Comparison of ENCODE assay signal across 28 cellular contexts in the genomic region with DNA sequence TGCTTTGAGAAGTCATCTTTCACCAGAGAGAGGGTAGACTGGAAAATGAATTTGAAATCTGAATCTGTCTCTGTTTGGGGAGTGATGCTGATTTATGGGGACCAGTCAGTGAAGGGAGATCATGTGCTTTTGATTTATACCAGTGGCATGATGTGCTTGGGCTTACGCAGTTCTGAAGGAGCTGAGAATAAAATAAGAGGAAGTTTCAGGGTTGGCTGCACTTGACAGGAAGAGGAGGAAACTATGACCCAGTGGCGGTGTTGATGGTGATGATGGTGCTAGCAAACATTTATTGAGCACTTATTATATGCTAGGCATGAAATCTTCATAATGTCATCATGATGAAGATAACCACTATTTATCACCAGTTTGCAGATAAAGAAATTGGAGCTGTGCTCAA.
DNase-seq lines count a peak whose midpoint lies in the region; ATAC-seq, FAIRE-seq and TF ChIP-seq lines count a peak whose summit lies in the region.
"Had no signal": no experiment of that assay in that cellular context is flagged by ENCODE, and none has a peak within 500 bp of the region (broad histone marks: within the 10 kb centered on the region; RNA-seq: fewer than 3 reads in every experiment).

No MANE protein-coding gene starts in this region.

- CTCF ChIA-PET in activated B cell treated with CpG ODN at 0.5 μM for 24 hours (lab: Charles Lee): no interaction called here
- CTCF ChIA-PET in OCI-LY7 (lab: Charles Lee; ENCODE audit: unreplicated experiment): no interaction called here

- DNase-seq in activated B cell treated with CpG ODN at 0.5 μM for 24 hours: no peak
- no peak for DNase-seq in OCI-LY7 (ENCODE audit: low spot score)
- DNase-seq in RPMI8226: no peak
- no peak for DNase-seq in activated CD4-positive, CD25-positive, alpha-beta regulatory T cell treated with anti-CD3 and anti-CD28 coated beads, Interleukin-2, amount 50 U/mL, for 72 hours
- DNase-seq in D721Med (ENCODE audit: insufficient read length, low spot score): no peak
- DNase-seq: activated gamma-delta T cell treated with Interleukin-2 at 50 U/mL for 16 hours; activated T-cell treated with anti-CD3 and anti-CD28 coated beads, Interleukin-2, amount 50 U/mL, for 48 hours; caudate nucleus; COR-L47; cortex of kidney; DMS53; effector memory CD4-positive, alpha-beta T cell; HCEC 1CT; hypothalamus; MV-4-11; NCI-H2107; NCI-H446; NCI-H748 treated with DMSO at 0.1 percent for 48 hours; stimulated activated CD4-positive, alpha-beta T cell treated with anti-CD3 and anti-CD28 coated beads, Interleukin-4, amount 100 ng/mL, for 24 hours had no signal

- H3K4me2 ChIP-seq in OCI-LY7 (ENCODE audit: low read length): no peak overlapping the region
- H3K4me2 ChIP-seq: KMS-11 had no signal

- H3K79me2 ChIP-seq in OCI-LY7 (ENCODE audit: insufficient read depth, low read depth, low read length): no peaks in the 10 kb centered on the region

- peaks cover 3% of the 10 kb centered on the region for H3K27me3 Mint-ChIP-seq in activated B cell treated with CpG ODN at 0.5 μM for 24 hours

- H3K27ac Mint-ChIP-seq in activated B cell treated with CpG ODN at 0.5 μM for 24 hours: peak overlapping the region; percentile 46

- no peaks in the 10 kb centered on the region for H3K36me3 ChIP-seq in OCI-LY7 (ENCODE audit: insufficient read depth, low read length)
- H3K36me3 ChIP-seq: tibial nerve had no signal

- no peak overlapping the region for H3K4me3 Mint-ChIP-seq in activated B cell treated with CpG ODN at 0.5 μM for 24 hours

- TF ChIP-seq CTCF in activated B cell treated with CpG ODN at 0.5 μM for 24 hours (IDR thresholded peaks at IDR 0.05): no peak
- TF ChIP-seq CTCF in OCI-LY7 (conservative IDR thresholded peaks at IDR 0.05; ENCODE audit: low read length): no peak
- TF ChIP-seq CTCF in D721Med (IDR thresholded peaks at IDR 0.05; ENCODE audit: insufficient read depth, missing control alignments): no peak

- H3K9me3 Mint-ChIP-seq in activated B cell treated with CpG ODN at 0.5 μM for 24 hours: peaks cover 7% of the 10 kb centered on the region

- no peaks in the 10 kb centered on the region for H3K36me3 Mint-ChIP-seq in activated B cell treated with CpG ODN at 0.5 μM for 24 hours (ENCODE audit: low read depth)

- H3K27ac ChIP-seq in OCI-LY7 (ENCODE audit: low read depth, low read length, poor library complexity, severe bottlenecking): no peak overlapping the region
- H3K27ac ChIP-seq: C4-2B, epithelial cell of prostate, KMS-11, tibial nerve had no signal

- ATAC-seq in GM18909 (IDR thresholded peaks at IDR 0.05; ENCODE audit: poor library complexity, unreplicated experiment) (peak; percentile 65), HG03469 (IDR thresholded peaks at IDR 0.05; ENCODE audit: unreplicated experiment) (peak; percentile 45), activated B cell treated with CpG ODN at 0.5 μM for 24 hours (ENCODE audit: low read depth) (peak; percentile 87)

- H3K4me3 ChIP-seq in OCI-LY7 (ENCODE audit: low read depth, low read length, poor library complexity, severe bottlenecking): no peak overlapping the region
- H3K4me3 ChIP-seq: tibial nerve had no signal

- H3K9me3 ChIP-seq in OCI-LY7 (ENCODE audit: low read length): no peaks in the 10 kb centered on the region
- H3K9me3 ChIP-seq: tibial nerve had no signal

- no peaks in the 10 kb centered on the region for H4K20me1 ChIP-seq in OCI-LY7 (ENCODE audit: insufficient read depth, low read length)

- POLR2A ChIA-PET in activated B cell treated with CpG ODN at 0.5 μM for 24 hours (lab: Charles Lee): no interaction called here
- POLR2A ChIA-PET in OCI-LY7 (lab: Charles Lee): no interaction called here

- intact Hi-C loops in activated B cell treated with CpG ODN at 0.5 μM for 24 hours (cut with micrococcal nuclease): no loop called here
- intact Hi-C loops in OCI-LY7 (cut with micrococcal nuclease; ENCODE audit: unreplicated experiment): no loop called here

- no TSS peak for BruUV-seq in OCI-LY7 (replicated peaks; lab: Mats Ljungman, UMichigan)

- no peaks in the 10 kb centered on the region for H3K9me2 ChIP-seq in OCI-LY7 (ENCODE audit: insufficient read depth, low read length)

- H3K4me1 ChIP-seq in OCI-LY7 (ENCODE audit: insufficient read depth, low read length, poor library complexity, severe bottlenecking): no peaks in the 10 kb centered on the region
- H3K4me1 ChIP-seq: tibial nerve had no signal

- H3K4me1 Mint-ChIP-seq in activated B cell treated with CpG ODN at 0.5 μM for 24 hours: peaks cover 17% of the 10 kb centered on the region

- FAIRE-seq in D721Med (lab: Jason Lieb, UNC): no peak
- FAIRE-seq: G401.6, HTR-8/SVneo, RCC 7860 had no signal

- no peak overlapping the region for H2AFZ ChIP-seq in OCI-LY7 (ENCODE audit: low read length)
